32 cellular contexts compared by ENCODE assay signal in the genomic region with DNA sequence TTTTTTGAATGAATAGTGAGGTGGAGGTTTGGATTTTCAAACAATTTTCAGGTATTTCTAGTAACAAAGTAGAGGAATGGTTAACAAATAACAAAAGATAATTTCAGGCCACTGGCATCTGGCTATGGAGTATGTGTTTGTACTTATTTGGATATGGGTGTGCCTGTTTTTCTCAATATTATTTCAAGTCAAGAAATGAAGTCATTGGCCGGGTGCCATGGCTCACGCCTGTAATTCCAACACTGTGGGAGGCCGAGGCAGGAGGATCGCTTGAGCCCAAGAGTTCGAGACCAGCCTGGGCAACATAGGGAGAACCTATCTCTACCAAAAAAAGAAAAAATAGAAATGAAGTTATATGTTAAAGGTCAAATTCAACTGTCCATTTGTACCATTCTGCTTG.
"Had no signal": no experiment of that assay in that cellular context is flagged by ENCODE, and none has a peak within 500 bp of the region (broad histone marks: within the 10 kb centered on the region; RNA-seq: fewer than 3 reads in every experiment).

No MANE protein-coding gene starts in this region.

- H3K4me1 ChIP-seq: adrenal gland, body of pancreas, heart right ventricle had no signal

- H3K27me3 ChIP-seq: adrenal gland, body of pancreas, cardiac muscle cell, dorsolateral prefrontal cortex, gastroesophageal sphincter, heart right ventricle had no signal

- DNase-seq: activated B cell treated with CpG ODN at 0.5 μM for 24 hours; activated CD4-positive, alpha-beta T cell treated with anti-CD3 and anti-CD28 coated beads for 48 hours; activated CD4-positive, alpha-beta T cell treated with anti-CD3 and anti-CD28 coated beads, Interleukin-2, amount 50 U/mL, for 1 hour; activated CD4-positive, alpha-beta T cell treated with anti-CD3 and anti-CD28 coated beads, Interleukin-2, amount 50 U/mL, for 48 hours; activated CD8-positive, alpha-beta memory T cell treated with anti-CD3 and anti-CD28 coated beads for 24 hours; activated CD8-positive, alpha-beta T cell treated with anti-CD3 and anti-CD28 coated beads for 36 hours; activated effector memory CD4-positive, alpha-beta T cell treated with anti-CD3 and anti-CD28 coated beads, Interleukin-2, amount 50 U/mL, for 16 hours; activated naive CD4-positive, alpha-beta T cell treated with anti-CD3 and anti-CD28 coated beads for 36 hours; activated naive CD8-positive, alpha-beta T cell treated with anti-CD3 and anti-CD28 coated beads for 36 hours; activated naive CD8-positive, alpha-beta T cell treated with anti-CD3 and anti-CD28 coated beads, Interleukin-2, amount 50 U/mL, for 24 hours; activated T-cell treated with anti-CD3 and anti-CD28 coated beads, Interleukin-2, amount 50 U/mL, for 1 hour; activated T-cell treated with anti-CD3 and anti-CD28 coated beads, Interleukin-2, amount 50 U/mL, for 48 hours; adrenal gland; amygdala; aorta; body of pancreas; central memory CD4-positive, alpha-beta T cell; cerebellar nuclear complex; dorsolateral prefrontal cortex; effector memory CD4-positive, alpha-beta T cell; endodermal cell; foreskin melanocyte; heart right ventricle; T-helper 1 cell; T-helper 17 cell; T1000; WERI-Rb-1 had no signal

- H3K4me3 ChIP-seq: adrenal gland, body of pancreas, cardiac muscle cell, coronary artery, dorsolateral prefrontal cortex, gastroesophageal sphincter, heart right ventricle had no signal

- ATAC-seq: activated CD4-positive, CD25-positive, alpha-beta regulatory T cell treated with anti-CD3 and anti-CD28 coated beads, Interleukin-2, amount 50 U/mL, for 24 hours; activated CD8-positive, alpha-beta T cell treated with anti-CD3 and anti-CD28 coated beads for 36 hours; activated naive CD8-positive, alpha-beta T cell treated with anti-CD3 and anti-CD28 coated beads, Interleukin-2, amount 50 U/mL, for 24 hours; body of pancreas; esophagus mucosa; gastroesophageal sphincter; heart right ventricle; T-helper 17 cell had no signal

- H3K9me3 ChIP-seq: adrenal gland, body of pancreas, gastroesophageal sphincter, heart right ventricle had no signal

- H3K27ac ChIP-seq: adrenal gland, body of pancreas, cardiac muscle cell, coronary artery, dorsolateral prefrontal cortex, gastroesophageal sphincter, heart right ventricle, WERI-Rb-1 had no signal
